In genomic region chr5:73625905-73626811, GRCh38 we compare ENCODE assay signal across 7 cellular contexts. TPM values are rescaled to one million over a fixed set of nuclear protein-coding genes. Genes with fewer than 3 reads are reported as not detected.
DNase-seq lines count a peak whose midpoint lies in the region; ATAC-seq, FAIRE-seq and TF ChIP-seq lines count a peak whose summit lies in the region.

TSS of gene ARHGEF28 (plus strand) at chr5:73626196. CDS start at chr5:73684852, 58,656 bp downstream.

- peak; percentile 47 for DNase-seq in GM10266 (ENCODE audit: extremely low spot score)
- DNase-seq in NOMO-1 (lab: John Stamatoyannopoulos, UW; ENCODE audit: unreplicated experiment in 2 of 2), result peak; percentile 51 to 60
- peak; percentile 40 for DNase-seq in astrocyte (ENCODE audit: low read depth)
- peak; percentile 49 to 81 (median 77) for DNase-seq in right cardiac atrium
- peak; percentile 65 to 87 for DNase-seq in psoas muscle
- no peak for DNase-seq in T-helper 9 cell

- no peak for FAIRE-seq in astrocyte (lab: Jason Lieb, UNC)

- 1% methylated on average over 97 of the region's 97 CpGs for whole genome bisulfite sequencing in right cardiac atrium
- 1 to 2% (median 1%) methylated on average over 64 to 97 of the region's 97 CpGs for WGBS in psoas muscle, 3 donors

- H3K4me3 Mint-ChIP-seq in astrocyte (ENCODE audit: unreplicated experiment), result peak within 1 kb of the TSS; percentile 85

- peak within 1 kb of the TSS; percentile 98 for H3K4me2 ChIP-seq in astrocyte (ENCODE audit: low read length)

- H3K4me3 ChIP-seq in astrocyte (ENCODE audit: insufficient read depth, low read depth, low read length), result peak within 1 kb of the TSS; percentile 79
- peak within 1 kb of the TSS; percentile 96 for H3K4me3 ChIP-seq in right cardiac atrium (ENCODE audit: low read length)
- H3K4me3 ChIP-seq in psoas muscle, result peak within 1 kb of the TSS; percentile 79

- H3K4me1 Mint-ChIP-seq in astrocyte (ENCODE audit: low read depth, unreplicated experiment), result no peaks in the 10 kb centered on the region

- TF ChIP-seq CTCF in GM10266 (IDR thresholded peaks at IDR 0.05; ENCODE audit: control insufficient read depth, insufficient read depth, low read depth, missing control alignments) (no peak), astrocyte (IDR thresholded peaks at IDR 0.05; ENCODE audit: insufficient read depth, low read depth, low read length) (no peak), psoas muscle (IDR thresholded peaks at IDR 0.05) (no peak)

- peaks cover 8% of the 10 kb centered on the region for H3K27me3 Mint-ChIP-seq in astrocyte (ENCODE audit: low read depth, unreplicated experiment)

- H3K4me1 ChIP-seq in astrocyte (ENCODE audit: insufficient read depth, low read length) (peaks cover 17% of the 10 kb centered on the region), right cardiac atrium (ENCODE audit: control insufficient read depth, insufficient read depth, low read length) (no peaks in the 10 kb centered on the region), psoas muscle (peaks cover 5% of the 10 kb centered on the region)

- H3K9me3 ChIP-seq in astrocyte (ENCODE audit: insufficient read depth, low read depth, low read length) (no peaks in the 10 kb centered on the region), right cardiac atrium (ENCODE audit: control insufficient read depth, low read length) (no peaks in the 10 kb centered on the region), psoas muscle (no peaks in the 10 kb centered on the region)

- H4K20me1 ChIP-seq in astrocyte (ENCODE audit: insufficient read depth, low read length), result no peaks in the 10 kb centered on the region

- peak within 1 kb of the TSS; percentile 82 for H3K9ac ChIP-seq in astrocyte (ENCODE audit: low read length)

- intact Hi-C loops in right cardiac atrium (cut with DNase I) (no loop called here), psoas muscle (cut with DNase I) (no loop called here)

- peak within 1 kb of the TSS; percentile 94 for H2AFZ ChIP-seq in astrocyte (ENCODE audit: low read depth, low read length)

- peaks cover 37% of the 10 kb centered on the region for H3K79me2 ChIP-seq in astrocyte (ENCODE audit: insufficient read depth, low read length)

- H3K27me3 ChIP-seq in astrocyte (ENCODE audit: insufficient read depth, low read length) (no peaks in the 10 kb centered on the region), right cardiac atrium (ENCODE audit: control insufficient read depth, insufficient read depth) (no peaks in the 10 kb centered on the region), psoas muscle (ENCODE audit: insufficient read depth in 3 of 3, low read length in 2 of 3) (no peaks in the 10 kb centered on the region)

- H3K36me3 ChIP-seq in astrocyte (ENCODE audit: insufficient read depth, low read length) (no peaks in the 10 kb centered on the region), psoas muscle (ENCODE audit: insufficient read depth in 1 of 2, low read depth in 1 of 2) (no peaks in the 10 kb centered on the region)

- H3K27ac ChIP-seq in astrocyte (ENCODE audit: low read depth, low read length), result peak within 1 kb of the TSS; percentile 47
- peak within 1 kb of the TSS; percentile 42 for H3K27ac ChIP-seq in right cardiac atrium (ENCODE audit: low read length)
- peak within 1 kb of the TSS; percentile 61 for H3K27ac ChIP-seq in psoas muscle

- H3K9me3 Mint-ChIP-seq in astrocyte (ENCODE audit: unreplicated experiment), result no peaks in the 10 kb centered on the region

- no peak within 1 kb of the TSS for H3K27ac Mint-ChIP-seq in astrocyte (ENCODE audit: unreplicated experiment)

- H3K36me3 Mint-ChIP-seq in astrocyte (ENCODE audit: low read depth, unreplicated experiment), result no peaks in the 10 kb centered on the region

- peak; percentile 70 for ATAC-seq in HG02885 (IDR thresholded peaks at IDR 0.05; ENCODE audit: poor library complexity, unreplicated experiment)
- peak; percentile 90 to 93 for ATAC-seq in right cardiac atrium
- ATAC-seq in psoas muscle, result peak; percentile 90 to 95 (median 94)

RNA-seq across cellular contexts. Expression of gene ARHGEF28, which starts in this region (rescaled TPM):
- total RNA-seq in astrocyte (8.1 and 8.5 TPM in 2 replicates), right cardiac atrium (1 to 10 TPM; 1.1 to 1.7 (median 1.5) TPM), psoas muscle (1 to 10 TPM in 3 of 4 donors, under 1 TPM in 1; 0.69 to 1.3 (median 1.1) TPM)
- polyA plus RNA-seq in right cardiac atrium (1.3 TPM), psoas muscle (under 1 TPM; 0.39 to 1.00 (median 0.93) TPM)
